Comparison of ENCODE assay signal across 8 cellular contexts in the genomic region with DNA sequence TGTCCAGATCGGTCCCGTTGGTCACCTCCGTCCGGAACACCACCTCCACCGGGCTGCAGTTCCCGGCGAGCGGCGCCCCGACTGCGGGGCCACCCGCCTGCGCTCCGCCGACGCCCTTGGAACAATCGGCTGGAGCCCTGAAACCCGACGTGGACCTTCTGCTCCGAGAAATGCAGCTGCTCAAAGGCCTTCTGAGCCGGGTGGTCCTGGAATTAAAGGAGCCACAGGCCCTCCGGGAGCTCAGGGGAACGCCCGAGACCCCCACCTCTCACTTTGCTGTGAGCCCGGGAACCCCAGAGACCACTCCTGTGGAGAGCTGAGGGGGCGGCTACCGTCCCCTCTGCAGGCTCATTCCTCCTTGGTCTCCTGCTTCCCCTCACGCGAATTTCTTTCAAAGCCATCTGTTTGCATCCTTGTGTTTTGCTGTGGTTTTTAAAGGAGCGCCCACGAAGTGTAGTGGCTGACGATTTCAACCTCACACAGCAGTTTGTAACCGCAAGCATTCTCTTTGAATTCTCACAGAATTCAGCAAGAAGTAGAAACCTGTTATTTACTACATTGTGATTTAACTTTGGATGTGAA. TPM values are rescaled to one million over a fixed set of nuclear protein-coding genes. Genes with fewer than 3 reads are reported as not detected.
DNase-seq lines count a peak whose midpoint lies in the region; ATAC-seq and TF ChIP-seq lines count a peak whose summit lies in the region.

No MANE protein-coding gene starts in this region.

- H3K79me2 ChIP-seq in KMS-11 (ENCODE audit: insufficient read depth, low read depth): no peaks in the 10 kb centered on the region
- H3K79me2 ChIP-seq in trophoblast cell (ENCODE audit: control insufficient read depth, insufficient read depth, low read length, poor library complexity): peaks cover 10% of the 10 kb centered on the region

- peak overlapping the region; percentile 66 for H2BK5ac ChIP-seq in trophoblast cell (ENCODE audit: low read depth, low read length, poor library complexity)

- CTCF ChIA-PET in BJ (lab: Yijun Ruan, JAX): interaction anchor here (2.3 to 3.1 kb wide), 3 partner anchors 10 to 19 kb away, joined by 12 to 21 read pairs (median 16); partner anchors contain the start of gene FCRLA

- H3K14ac ChIP-seq in trophoblast cell (ENCODE audit: low read length): peak overlapping the region; percentile 92

- H3K18ac ChIP-seq in trophoblast cell (ENCODE audit: low read length): peak overlapping the region; percentile 31

- TF ChIP-seq CTCF in BJ (IDR thresholded peaks at IDR 0.05; ENCODE audit: insufficient read depth, low read depth, low read length) (no peak), KMS-11 (conservative IDR thresholded peaks at IDR 0.05; ENCODE audit: low read depth, low read length) (no peak), fibroblast of the aortic adventitia (IDR thresholded peaks at IDR 0.05; ENCODE audit: insufficient read depth, low read length) (no peak)

- peaks cover 14% of the 10 kb centered on the region for H3K79me1 ChIP-seq in trophoblast cell (ENCODE audit: low read length)

- no peaks in the 10 kb centered on the region for H4K20me1 ChIP-seq in KMS-11 (ENCODE audit: insufficient read depth)

- H3K9ac ChIP-seq in KMS-11 (peak overlapping the region; percentile 77), trophoblast cell (ENCODE audit: low read length) (peak overlapping the region; percentile 90)

- no peak overlapping the region for H3K23ac ChIP-seq in trophoblast cell (ENCODE audit: low read length)

- peak overlapping the region; percentile 83 for H4K8ac ChIP-seq in trophoblast cell (ENCODE audit: low read depth, low read length)

- no peaks in the 10 kb centered on the region for H3K36me3 ChIP-seq in BJ (ENCODE audit: control insufficient read depth, insufficient read depth, low read length)
- no peaks in the 10 kb centered on the region for H3K36me3 ChIP-seq in KMS-11 (ENCODE audit: insufficient read depth)
- H3K36me3 ChIP-seq in trophoblast cell (ENCODE audit: control insufficient read depth in 1 of 2, insufficient read depth in 2 of 2, low read length in 2 of 2): no peaks in the 10 kb centered on the region

- peak overlapping the region; percentile 94 for H3K4ac ChIP-seq in trophoblast cell (ENCODE audit: low read depth, low read length)

- H3K27ac ChIP-seq in KMS-11: peak overlapping the region; percentile 85
- no peak overlapping the region for H3K27ac ChIP-seq in trophoblast cell (ENCODE audit: low read depth, low read length)

- H2AFZ ChIP-seq in KMS-11 (ENCODE audit: low read depth): peak overlapping the region; percentile 88
- peak overlapping the region; percentile 57 for H2AFZ ChIP-seq in trophoblast cell (ENCODE audit: insufficient read depth, low read length, poor library complexity)

- POLR2A ChIA-PET in BJ (lab: Charles Lee): no interaction called here

- H2AK5ac ChIP-seq in trophoblast cell (ENCODE audit: low read length): peak overlapping the region; percentile 55

- ATAC-seq in GM19455 (IDR thresholded peaks at IDR 0.05; ENCODE audit: unreplicated experiment): peak; percentile 25
- no peak for ATAC-seq in GM21381 (IDR thresholded peaks at IDR 0.05; ENCODE audit: unreplicated experiment)

- DNase-seq in BJ (ENCODE audit: low read depth) (peak; percentile 74), fibroblast of the aortic adventitia (ENCODE audit: low read depth) (peak; percentile 77), trophoblast cell (no peak), HuH-7 (ENCODE audit: low spot score) (no peak)
- DNase-seq in activated CD8-positive, alpha-beta memory T cell treated with anti-CD3 and anti-CD28 coated beads, Interleukin-2, amount 50 U/mL, for 48 hours: peak; percentile 69

- peaks cover 39% of the 10 kb centered on the region for H3K4me1 ChIP-seq in KMS-11 (ENCODE audit: low read depth, poor library complexity, severe bottlenecking)
- peaks cover 11 to 17% of the 10 kb centered on the region in 2 experiments for H3K4me1 ChIP-seq in trophoblast cell (ENCODE audit: control insufficient read depth in 1 of 2, insufficient read depth in 2 of 2, low read length in 2 of 2)

- H3K4me2 ChIP-seq in KMS-11 (peak overlapping the region; percentile 65), trophoblast cell (ENCODE audit: low read length) (peak overlapping the region; percentile 87)

- no peaks in the 10 kb centered on the region for H3K27me3 ChIP-seq in BJ (ENCODE audit: control insufficient read depth, insufficient read depth, low read length)
- no peaks in the 10 kb centered on the region for H3K27me3 ChIP-seq in KMS-11 (ENCODE audit: insufficient read depth, low read depth)
- H3K27me3 ChIP-seq in trophoblast cell (ENCODE audit: insufficient read depth, low read length): no peaks in the 10 kb centered on the region

- H3K4me3 ChIP-seq in BJ (ENCODE audit: low read depth, low read length) (peak overlapping the region; percentile 80), KMS-11 (IDR thresholded peaks at IDR 0.05; ENCODE audit: insufficient read depth, low read depth, low read length) (peak overlapping the region; percentile 87), fibroblast of the aortic adventitia (ENCODE audit: low read depth, low read length) (peak overlapping the region; percentile 79), trophoblast cell (ENCODE audit: low read depth, low read length) (peak overlapping the region; percentile 83)

- H2BK120ac ChIP-seq in trophoblast cell (ENCODE audit: insufficient read depth, low read length, poor library complexity): peak overlapping the region; percentile 67

- no CpG with 5 or more reads among the region's 33 CpGs for WGBS in trophoblast cell (ENCODE audit: extremely low coverage, insufficient coverage, insufficient read length)

- H3K9me3 ChIP-seq in trophoblast cell (ENCODE audit: insufficient read depth, low read depth, low read length): peaks cover 2% of the 10 kb centered on the region

- H4K91ac ChIP-seq in trophoblast cell (ENCODE audit: low read depth, low read length): peak overlapping the region; percentile 96

- no peak overlapping the region for H2BK12ac ChIP-seq in trophoblast cell (ENCODE audit: low read length)

- peak overlapping the region; percentile 75 for H4K12ac ChIP-seq in trophoblast cell (ENCODE audit: low read depth, low read length)

RNA-seq across cellular contexts. Expression of gene FCRLB, which starts 6.1 kb away (rescaled TPM):
- polyA plus RNA-seq in BJ (2011; rRNA removed): 1.5 and 2.6 TPM in 2 replicates
- polyA minus RNA-seq in BJ (2011; rRNA and poly(A)+ RNA removed): 1.3 and 1.4 TPM in 2 replicates
- total RNA-seq in fibroblast of the aortic adventitia (ENCODE audit: low replicate concordance): 3.0 and 4.7 TPM in 2 replicates
- 0.45 and 0.47 TPM in 2 replicates for polyA plus RNA-seq in trophoblast cell (2013)

RNA-seq across cellular contexts. Expression of gene FCRLA, which starts 20.4 kb away (rescaled TPM):
- 0.97 and 2.0 TPM in 2 replicates for polyA plus RNA-seq in BJ (2011; rRNA removed)
- polyA minus RNA-seq in BJ (2011; rRNA and poly(A)+ RNA removed): 1.3 and 1.6 TPM in 2 replicates
- total RNA-seq in fibroblast of the aortic adventitia (ENCODE audit: low replicate concordance): 0.90 TPM in 1 of 2 replicates, not detected in the other
- not detected in 2 replicates for polyA plus RNA-seq in trophoblast cell (2013)

RNA-seq across cellular contexts. Expression of gene DUSP12, which starts 22.2 kb away (rescaled TPM):
- 28.1 and 34.1 TPM in 2 replicates for polyA plus RNA-seq in BJ (2011; rRNA removed)
- 6.1 and 7.4 TPM in 2 replicates for polyA minus RNA-seq in BJ (2011; rRNA and poly(A)+ RNA removed)
- 23.6 and 27.8 TPM in 2 replicates for total RNA-seq in fibroblast of the aortic adventitia (ENCODE audit: low replicate concordance)
- 24.5 and 26.5 TPM in 2 replicates for polyA plus RNA-seq in trophoblast cell (2013)

RNA-seq across cellular contexts. Expression of gene ATF6, which starts 38.7 kb away (rescaled TPM):
- polyA plus RNA-seq in BJ (2011; rRNA removed): 22.2 and 34.0 TPM in 2 replicates
- polyA minus RNA-seq in BJ (2011; rRNA and poly(A)+ RNA removed): 15.0 and 17.3 TPM in 2 replicates
- total RNA-seq in fibroblast of the aortic adventitia (ENCODE audit: low replicate concordance): 13.7 and 32.8 TPM in 2 replicates
- 26.8 and 28.0 TPM in 2 replicates for polyA plus RNA-seq in trophoblast cell (2013)

Comparison
In these comparisons a context has a peak if more than half of its experiments do, and no peak if none do; other contexts are left out.
1. DNase-seq: peak in BJ (single experiment), activated CD8-positive, alpha-beta memory T cell treated with anti-CD3 and anti-CD28 coated beads, Interleukin-2, amount 50 U/mL, for 48 hours (single experiment) and fibroblast of the aortic adventitia (single experiment); none in trophoblast cell (0 of 2) and HuH-7 (single experiment).
2. Peak in every context shown above with its lines, with median percentiles within 50 percentile points of each other: H3K4me3 ChIP-seq.